Comparison of ENCODE assay signal across 18 cellular contexts in the genomic region with DNA sequence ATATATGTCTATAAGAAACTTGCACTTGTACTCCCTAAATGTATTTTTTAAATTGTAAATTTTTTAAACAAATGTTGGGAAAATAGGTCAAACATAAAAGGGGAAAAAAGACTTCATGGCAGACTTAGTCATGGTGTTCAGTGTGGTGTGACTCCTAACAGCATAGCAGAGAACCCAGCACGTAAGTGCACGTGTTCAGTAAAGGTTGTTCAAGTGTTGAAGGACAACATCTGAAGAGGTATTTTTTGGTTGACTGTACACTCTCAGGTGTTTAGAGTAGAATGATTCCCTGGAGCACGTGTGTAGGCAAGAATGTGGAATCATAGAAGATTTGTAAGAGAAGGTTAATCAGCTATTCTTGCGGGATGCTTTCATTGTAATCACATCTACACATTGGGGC.
DNase-seq lines count a peak whose midpoint lies in the region; ATAC-seq and TF ChIP-seq lines count a peak whose summit lies in the region.
"Had no signal": no experiment of that assay in that cellular context is flagged by ENCODE, and none has a peak within 500 bp of the region (broad histone marks: within the 10 kb centered on the region; RNA-seq: fewer than 3 reads in every experiment).

No MANE protein-coding gene starts in this region.

- H3K9ac ChIP-seq in HUES64 (ENCODE audit: low read depth, low read length), result no peak overlapping the region; the same call in 1 of the 2 replicates

- H3K9me3 ChIP-seq in HUES64 (ENCODE audit: insufficient read depth, low read depth, low read length) (no peaks in the 10 kb centered on the region), transverse colon (no peaks in the 10 kb centered on the region), uterus (no peaks in the 10 kb centered on the region)
- H3K9me3 ChIP-seq: BE2C, left ventricle myocardium inferior, right lobe of liver had no signal

- in situ Hi-C loops in transverse colon (cut with MboI; ENCODE audit: low pct_ligation_motif_present in 1 of 4, low pct_unique_long_range_greater_than_20kb in 1 of 4, low sequenced_read_pairs in 3 of 4), result loop anchor here in 3 of 4 donors (10.0 to 25.0 kb wide), 2 partner anchors 100 to 108 kb away; partner anchors contain the start of gene CRIM1 (in 3 of the 3)

- intact Hi-C loops in transverse colon (cut with DNase I; ENCODE audit: low total_unique reads) (no loop called here), uterus (cut with DNase I; ENCODE audit: low total_unique reads) (no loop called here)

- H3K27ac ChIP-seq in HUES64 (ENCODE audit: low read depth, low read length) (peak overlapping the region; percentile 91), coronary artery (peak overlapping the region; percentile 65 to 83), transverse colon (peak overlapping the region in 3 of 4 donors; percentile 1 to 59 (median 3)), uterus (peak overlapping the region in 1 of 2 donors; percentile 73)
- H3K27ac ChIP-seq: left ventricle myocardium inferior, SK-N-MC had no signal

- WGBS in HUES64, result 82% methylated on average over 4 of the region's 4 CpGs
- 58 to 73% methylated on average over 4 of the region's 4 CpGs for WGBS in transverse colon (ENCODE audit: low coverage in 1 of 2), 2 donors

- no peak for TF ChIP-seq EP300 in transverse colon (IDR thresholded peaks at IDR 0.05; ENCODE audit: low read depth)

- ATAC-seq in HG02759 (IDR thresholded peaks at IDR 0.05; ENCODE audit: unreplicated experiment), result no peak
- ATAC-seq: right lobe of liver; stimulated activated naive CD8-positive, alpha-beta T cell treated with anti-CD3 and anti-CD28 coated beads, Interleukin-15, Interleukin-2, amounts not matched to agents 100 U/mL and 50 U/mL, for 24 hours had no signal

- TF ChIP-seq CTCF in coronary artery (IDR thresholded peaks at IDR 0.05) (no peak), transverse colon (IDR thresholded peaks at IDR 0.05) (no peak), uterus (IDR thresholded peaks at IDR 0.05) (no peak)

- H3K4me3 ChIP-seq in HUES64 (ENCODE audit: low read length), result no peak overlapping the region
- no peak overlapping the region for H3K4me3 ChIP-seq in coronary artery
- H3K4me3 ChIP-seq in transverse colon, result no peak overlapping the region
- no peak overlapping the region for H3K4me3 ChIP-seq in uterus
- H3K4me3 ChIP-seq: left ventricle myocardium inferior, right lobe of liver, SK-N-MC had no signal

- no peak for DNase-seq in coronary artery (ENCODE audit: low spot score)
- DNase-seq in kidney glomerular epithelial cell (lab: John Stamatoyannopoulos, UW), result peak; percentile 14
- no peak for DNase-seq in transverse colon
- DNase-seq in uterus, result no peak
- DNase-seq in RPMI8226, result no peak
- DNase-seq: activated CD4-positive, alpha-beta T cell treated with anti-CD3 and anti-CD28 coated beads, Interleukin-2, amount 10 ng/mL, durations not matched to agents 24 days and 14 days; activated gamma-delta T cell; BE2C; Calu3; effector memory CD8-positive, alpha-beta T cell; left ventricle myocardium inferior; NCI-H1417; NCI-H774; right lobe of liver; stimulated activated naive CD8-positive, alpha-beta T cell treated with anti-CD3 and anti-CD28 coated beads, Interleukin-15, Interleukin-2, amounts not matched to agents 100 U/mL and 50 U/mL, for 24 hours had no signal

- TF ChIP-seq POLR2A in transverse colon (IDR thresholded peaks at IDR 0.05) (no peak), uterus (IDR thresholded peaks at IDR 0.05) (no peak)

- no peaks in the 10 kb centered on the region for H3K27me3 ChIP-seq in HUES64 (ENCODE audit: insufficient read depth, low read length)
- H3K27me3 ChIP-seq in transverse colon, result no peaks in the 10 kb centered on the region
- no peaks in the 10 kb centered on the region for H3K27me3 ChIP-seq in uterus
- H3K27me3 ChIP-seq: right lobe of liver had no signal

- H3K4me1 ChIP-seq in HUES64 (ENCODE audit: insufficient read depth, low read length), result peaks cover 68% of the 10 kb centered on the region
- peaks cover 13 to 41% (median 32%) of the 10 kb centered on the region in 4 donors for H3K4me1 ChIP-seq in transverse colon
- peaks cover 0 to 6% of the 10 kb centered on the region in 2 donors for H3K4me1 ChIP-seq in uterus
- H3K4me1 ChIP-seq: BE2C, right lobe of liver had no signal

- peaks cover 35% of the 10 kb centered on the region for H3K36me3 ChIP-seq in HUES64 (ENCODE audit: insufficient read depth, low read length)
- no peaks in the 10 kb centered on the region for H3K36me3 ChIP-seq in transverse colon
- no peaks in the 10 kb centered on the region for H3K36me3 ChIP-seq in uterus
- H3K36me3 ChIP-seq: BE2C had no signal
